In the genomic region with DNA sequence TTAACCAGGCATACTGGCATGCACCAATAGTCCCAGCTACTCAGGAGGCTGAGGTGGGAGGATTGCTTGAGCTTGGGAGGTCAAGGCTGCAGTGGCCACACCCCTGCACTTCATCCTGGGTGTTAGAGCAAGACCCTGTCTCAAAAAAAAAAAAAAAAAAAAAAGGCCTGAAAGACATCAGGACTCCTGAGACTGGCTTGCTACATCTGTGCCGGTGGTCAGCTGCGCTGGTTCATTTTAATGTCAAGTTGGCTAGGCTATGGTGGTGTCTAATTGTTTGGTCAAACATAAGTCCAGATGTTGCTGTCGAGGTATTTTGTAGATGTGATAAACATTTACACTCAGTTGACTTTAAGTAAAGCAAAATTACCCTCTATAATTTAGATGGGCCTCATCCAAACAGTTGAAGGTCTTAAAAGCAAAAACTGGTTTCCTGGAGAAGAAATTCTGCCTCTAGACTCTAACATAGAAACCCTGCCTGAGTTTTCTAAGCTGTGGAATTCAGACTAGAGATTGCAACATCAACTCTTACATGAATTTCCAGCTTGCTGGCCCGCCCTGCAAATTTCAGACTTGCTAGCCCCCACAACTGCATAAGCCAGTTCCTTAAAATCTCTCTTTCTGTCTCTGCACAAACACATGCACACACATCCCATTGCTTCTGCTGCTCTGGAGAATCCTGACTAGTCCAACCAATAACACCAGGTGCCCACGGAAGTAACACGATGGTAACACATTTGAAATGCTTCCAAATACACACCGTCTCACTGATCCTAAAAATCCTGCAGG, we compare ENCODE assay signal across 11 cellular contexts. TPM values are rescaled to one million over a fixed set of nuclear protein-coding genes. Genes with fewer than 3 reads are reported as not detected.
A peak's percentile ranks its signal among the peaks of the same experiment; 100 is the strongest.
DNase-seq lines count a peak whose midpoint lies in the region; ATAC-seq and TF ChIP-seq lines count a peak whose summit lies in the region.
"Had no signal": no experiment of that assay in that cellular context is flagged by ENCODE, and none has a peak within 500 bp of the region (broad histone marks: within the 10 kb centered on the region; RNA-seq: fewer than 3 reads in every experiment).

No MANE protein-coding gene starts in this region.

- H3F3A ChIP-seq in smooth muscle cell (ENCODE audit: low read depth) = peaks cover 43% of the 10 kb centered on the region

- H3K4me1 ChIP-seq in smooth muscle cell (ENCODE audit: low read depth) (peaks cover 22% of the 10 kb centered on the region), HAP-1 (0 out of 2 replicates have a peak, but pooled peaks cover 3% of the 10 kb centered on the region)

- TF ChIP-seq CTCF in smooth muscle cell (IDR thresholded peaks at IDR 0.05; ENCODE audit: borderline replicate concordance, insufficient read depth, poor library complexity, severe bottlenecking) = no peak

- H3K79me2 ChIP-seq in smooth muscle cell (ENCODE audit: low read depth) = peaks cover 63% of the 10 kb centered on the region

- WGBS in smooth muscle cell (ENCODE audit: low lambda C conversion rate) = 47% methylated on average over 7 of the region's 7 CpGs

- H3K27me3 ChIP-seq in smooth muscle cell (ENCODE audit: low read depth) = no peaks in the 10 kb centered on the region
- no peaks in the 10 kb centered on the region for H3K27me3 ChIP-seq in HAP-1 (ENCODE audit: low read depth)

- no peaks in the 10 kb centered on the region for H3K9me3 ChIP-seq in smooth muscle cell (replicated peaks; ENCODE audit: low read depth)
- H3K9me3 ChIP-seq in HAP-1 = no peaks in the 10 kb centered on the region

- no peak overlapping the region for H3K4me3 ChIP-seq in smooth muscle cell
- no peak overlapping the region for H3K4me3 ChIP-seq in HAP-1

- DNase-seq in HT1080 (ENCODE audit: low read depth) (peak; percentile 40), amniotic epithelial cell (ENCODE audit: low read depth) (peak; percentile 81), left cardiac atrium (peak; percentile 53), smooth muscle cell (lab: John Stamatoyannopoulos, UW; ENCODE audit: unreplicated experiment) (no peak), HAP-1 (ENCODE audit: low spot score in 2 of 2) (no peak), GM03348 (ENCODE audit: low spot score) (no peak), NCI-H1092 treated with DMSO at 0.1 percent for 48 hours (lab: John Stamatoyannopoulos, UW) (no peak)
- DNase-seq: GOT3; NCI-H1436 treated with DMSO at 0.1 percent for 48 hours; stimulated activated naive B cell treated with anti-CD40 and anti-IgM and Interleukin-4, amounts not matched to agents 10 μg/mL and 1 μg/mL and 100 μg/mL, for 72 hours had no signal

- H3K27ac ChIP-seq in smooth muscle cell (ENCODE audit: low read depth) = peak overlapping the region; percentile 94

- intact Hi-C loops in left cardiac atrium (cut with DNase I) = no loop called here

- no peaks in the 10 kb centered on the region for H4K20me1 ChIP-seq in smooth muscle cell (ENCODE audit: low read depth)

- ATAC-seq in left cardiac atrium = peak; percentile 9 to 39
- no peak for ATAC-seq in HG03378 (IDR thresholded peaks at IDR 0.05; ENCODE audit: unreplicated experiment)

- H3K4me2 ChIP-seq in smooth muscle cell = peak overlapping the region; percentile 65

- H3K9ac ChIP-seq in smooth muscle cell (ENCODE audit: low read depth) = peak overlapping the region; percentile 50

- H3K36me3 ChIP-seq in smooth muscle cell (ENCODE audit: low read depth) (no peaks in the 10 kb centered on the region), HAP-1 (replicated peaks) (no peaks in the 10 kb centered on the region)

- no peak overlapping the region for H2AFZ ChIP-seq in smooth muscle cell (ENCODE audit: low read depth)

- in situ Hi-C loops in HAP-1 (cut with MboI; ENCODE audit: low sequenced_read_pairs) = no loop called here

RNA-seq across cellular contexts. Expression of a gene that starts 18.2 kb away (rescaled TPM):
- total RNA-seq in HT1080 (2014; rRNA removed; shearing (Covaris generic)) = 72.7 and 85.0 TPM in 2 replicates
- polyA plus RNA-seq in HT1080 (2015; cell fraction: cytosol; rRNA removed) = 89.5 and 122 TPM in 2 replicates
- polyA plus RNA-seq in HT1080 (2015; cell fraction: nucleus; rRNA removed) = 329 and 332 TPM in 2 replicates
- total RNA-seq in left cardiac atrium (10 to 100 TPM; 24.3 to 33.0 TPM), smooth muscle cell (99.5 and 99.6 TPM in 2 replicates)
- 29.6 and 45.1 TPM in 2 replicates for polyA plus RNA-seq in smooth muscle cell

RNA-seq across cellular contexts. Expression of a gene that starts 32.5 kb away (rescaled TPM):
- total RNA-seq in HT1080 (2014; rRNA removed; shearing (Covaris generic)) = 86.3 and 87.3 TPM in 2 replicates
- polyA plus RNA-seq in HT1080 (2015; cell fraction: cytosol; rRNA removed) = 65.3 and 71.0 TPM in 2 replicates
- polyA plus RNA-seq in HT1080 (2015; cell fraction: nucleus; rRNA removed) = 41.7 and 49.9 TPM in 2 replicates
- total RNA-seq in left cardiac atrium (1 to 10 TPM in 1 of 2 donors, under 1 TPM in 1; 0.24 to 1.7 TPM), smooth muscle cell (6.5 and 9.3 TPM in 2 replicates)
- polyA plus RNA-seq in smooth muscle cell = 5.4 and 6.8 TPM in 2 replicates

Comparison
In these comparisons a context has a peak if more than half of its experiments do, and no peak if none do; other contexts are left out.
1. DNase-seq: peak in HT1080 (single experiment), amniotic epithelial cell (single experiment) and left cardiac atrium (single experiment); none in smooth muscle cell (single experiment), HAP-1 (0 of 2), GM03348 (single experiment) and NCI-H1092 treated with DMSO at 0.1 percent for 48 hours (single experiment).